Comparison of ENCODE assay signal across 24 cellular contexts in the genomic region with DNA sequence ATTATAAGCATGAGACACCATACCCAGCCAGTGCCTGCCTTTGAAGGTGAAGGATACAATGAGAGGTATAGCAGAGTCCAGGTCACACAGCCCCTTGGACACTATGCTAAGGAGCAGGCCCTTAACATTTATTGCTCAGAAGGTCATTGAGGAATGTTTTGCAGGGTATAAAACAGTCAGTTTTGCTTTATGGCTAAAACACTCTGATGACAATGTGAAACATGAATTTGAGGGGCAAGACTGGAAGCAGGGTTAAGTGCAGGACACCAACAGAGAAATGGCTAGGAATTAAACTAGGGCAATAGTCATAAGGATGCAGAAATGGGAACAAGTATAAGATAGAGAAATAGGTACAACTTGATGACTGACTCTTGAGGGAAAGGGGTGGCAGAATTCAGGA.
"Had no signal": no experiment of that assay in that cellular context is flagged by ENCODE, and none has a peak within 500 bp of the region (broad histone marks: within the 10 kb centered on the region; RNA-seq: fewer than 3 reads in every experiment).

No MANE protein-coding gene starts in this region.

- H3K27me3 ChIP-seq: hepatocyte, ovary, right atrium auricular region, right lobe of liver, tibial nerve had no signal

- H3K4me1 Mint-ChIP-seq: naive thymus-derived CD4-positive, alpha-beta T cell; stimulated activated memory B cell treated with anti-CD40 and anti-IgM and Interleukin-4, amounts not matched to agents 10 μg/mL and 1 μg/mL and 100 μg/mL, for 72 hours; stimulated activated naive CD8-positive, alpha-beta T cell treated with anti-CD3 and anti-CD28 coated beads, Interleukin-15, amount 100 ng/mL, for 72 hours had no signal

- DNase-seq: islet precursor cell; left ventricle myocardium inferior; mesendoderm; midbrain; mucosa of descending colon; naive thymus-derived CD4-positive, alpha-beta T cell; ovary; right lobe of liver; stimulated activated CD4-positive, alpha-beta T cell treated with anti-CD3 and anti-CD28 coated beads, Interleukin-1b, Interleukin-23, amount 100 ng/mL, for 48 hours; stimulated activated CD4-positive, alpha-beta T cell treated with anti-CD3 and anti-CD28 coated beads, Interleukin-2, amount 100 ng/mL, for 48 hours; stimulated activated CD4-positive, alpha-beta T cell treated with anti-CD3 and anti-CD28 coated beads, Interleukin-4, amount 100 ng/mL, for 4 hours; stimulated activated CD8-positive, alpha-beta memory T cell treated with anti-CD3 and anti-CD28 coated beads, Interleukin-4, amount 100 ng/mL, for 48 hours; stimulated activated naive CD4-positive, alpha-beta T cell treated with Interleukin-2 at 50 U/mL for 16 hours; stimulated activated naive CD8-positive, alpha-beta T cell treated with anti-CD3 and anti-CD28 coated beads, Interleukin-15, amount 100 ng/mL, for 72 hours; substantia nigra had no signal

- H3K27ac ChIP-seq: hepatocyte, left ventricle myocardium inferior, ovary, right atrium auricular region, right lobe of liver, tibial nerve had no signal

- H3K4me1 ChIP-seq: left ventricle myocardium inferior, right atrium auricular region, right lobe of liver, tibial nerve had no signal

- H3K4me3 Mint-ChIP-seq: naive thymus-derived CD4-positive, alpha-beta T cell; natural killer cell treated with Interleukin-12 subunit alpha and Interleukin-12 subunit beta and Interleukin-15 and Interleukin-18, amount 100 ng/mL, for 72 hours; stimulated activated memory B cell treated with anti-CD40 and anti-IgM and Interleukin-4, amounts not matched to agents 10 μg/mL and 1 μg/mL and 100 μg/mL, for 72 hours; stimulated activated naive CD8-positive, alpha-beta T cell treated with anti-CD3 and anti-CD28 coated beads, Interleukin-15, amount 100 ng/mL, for 72 hours; type B pancreatic cell had no signal

- H3K27ac Mint-ChIP-seq: naive thymus-derived CD4-positive, alpha-beta T cell; natural killer cell treated with Interleukin-12 subunit alpha and Interleukin-12 subunit beta and Interleukin-15 and Interleukin-18, amount 100 ng/mL, for 72 hours; progenitor cell of endocrine pancreas; stimulated activated memory B cell treated with anti-CD40 and anti-IgM and Interleukin-4, amounts not matched to agents 10 μg/mL and 1 μg/mL and 100 μg/mL, for 72 hours; stimulated activated naive CD8-positive, alpha-beta T cell treated with anti-CD3 and anti-CD28 coated beads, Interleukin-15, amount 100 ng/mL, for 72 hours; type B pancreatic cell had no signal

- H3K4me3 ChIP-seq: hepatocyte, left ventricle myocardium inferior, lung, mucosa of descending colon, ovary, right atrium auricular region, right lobe of liver, smooth muscle cell, tibial nerve had no signal

- H3K9me3 ChIP-seq: ovary, right lobe of liver had no signal

- H3K36me3 Mint-ChIP-seq: naive thymus-derived CD4-positive, alpha-beta T cell; natural killer cell treated with Interleukin-12 subunit alpha and Interleukin-12 subunit beta and Interleukin-15 and Interleukin-18, amount 100 ng/mL, for 72 hours; stimulated activated memory B cell treated with anti-CD40 and anti-IgM and Interleukin-4, amounts not matched to agents 10 μg/mL and 1 μg/mL and 100 μg/mL, for 72 hours; type B pancreatic cell had no signal

- H3K36me3 ChIP-seq: left ventricle myocardium inferior, ovary, right atrium auricular region, right lobe of liver, tibial nerve had no signal

- H3K27me3 Mint-ChIP-seq: progenitor cell of endocrine pancreas, type B pancreatic cell had no signal
